Comparison of ENCODE assay signal across 8 cellular contexts in genomic region chr1:25572708-25573590, GRCh38. TPM values are rescaled to one million over a fixed set of nuclear protein-coding genes. Genes with fewer than 3 reads are reported as not detected.
A peak's percentile ranks its signal among the peaks of the same experiment; 100 is the strongest.
DNase-seq lines count a peak whose midpoint lies in the region; ATAC-seq, FAIRE-seq and TF ChIP-seq lines count a peak whose summit lies in the region.

No MANE protein-coding gene starts in this region.

- CTCF ChIA-PET in OCI-LY7 (lab: Charles Lee; ENCODE audit: unreplicated experiment), result interaction anchor here (0.5 to 1.8 kb wide), 6 partner anchors 9 to 124 kb away, joined by 3 to 4 read pairs (median 4); no protein-coding TSS in a partner anchor
- CTCF ChIA-PET in activated naive CD4-positive, alpha-beta T cell treated with anti-CD3 and anti-CD28 coated beads for 36 hours (lab: Charles Lee), result interaction anchor here (0.7 to 3.7 kb wide), 20 partner anchors 8 to 232 kb away, joined by 3 to 29 read pairs (median 5); partner anchors contain the start of gene LDLRAP1

- BruUV-seq in OCI-LY7 (replicated peaks; lab: Mats Ljungman, UMichigan), result no TSS peak

- in situ Hi-C loops in ACHN (cut with HindIII; ENCODE audit: low pct_ligation_motif_present, low pct_unique_long_range_greater_than_20kb, low sequenced_read_pairs), result no loop called here

- H3K36me3 ChIP-seq in OCI-LY7 (ENCODE audit: insufficient read depth, low read length) (no peaks in the 10 kb centered on the region), heart left ventricle (no peaks in the 10 kb centered on the region), small intestine (ENCODE audit: control insufficient read depth in 2 of 2, insufficient read depth in 2 of 2, low read length in 2 of 2) (no peaks in the 10 kb centered on the region)

- H3K79me2 ChIP-seq in OCI-LY7 (ENCODE audit: insufficient read depth, low read depth, low read length), result no peaks in the 10 kb centered on the region

- TF ChIP-seq CTCF in GM12873 (IDR thresholded peaks at IDR 0.05; ENCODE audit: insufficient read depth, low read depth, low read length, missing control alignments), result peak; percentile 87
- TF ChIP-seq CTCF in OCI-LY7 (conservative IDR thresholded peaks at IDR 0.05; ENCODE audit: low read length), result peak; percentile 76
- peak; percentile 41 to 81 (median 62) for TF ChIP-seq CTCF in heart left ventricle (IDR thresholded peaks at IDR 0.05)

- no peak overlapping the region for H3K27ac Mint-ChIP-seq in activated naive CD4-positive, alpha-beta T cell treated with anti-CD3 and anti-CD28 coated beads for 36 hours

- H3K4me2 ChIP-seq in OCI-LY7 (ENCODE audit: low read length), result no peak overlapping the region; the same call in 1 of the 2 replicates

- H3K9me2 ChIP-seq in OCI-LY7 (ENCODE audit: insufficient read depth, low read length), result no peaks in the 10 kb centered on the region

- 38 to 41% (median 39%) methylated on average over 14 to 18 of the region's 18 CpGs for WGBS in heart left ventricle, 4 donors
- WGBS in small intestine, 3 donors, result 24 to 36% (median 33%) methylated on average over 18 of the region's 18 CpGs

- peaks cover 42% of the 10 kb centered on the region for H3K4me1 Mint-ChIP-seq in activated naive CD4-positive, alpha-beta T cell treated with anti-CD3 and anti-CD28 coated beads for 36 hours (ENCODE audit: low read depth)

- intact Hi-C loops in OCI-LY7 (cut with micrococcal nuclease; ENCODE audit: unreplicated experiment) (no loop called here), heart left ventricle (cut with DNase I) (no loop called here)
- intact Hi-C loops in activated naive CD4-positive, alpha-beta T cell treated with anti-CD3 and anti-CD28 coated beads for 36 hours (cut with micrococcal nuclease), result no loop called here

- H3K9me3 Mint-ChIP-seq in activated naive CD4-positive, alpha-beta T cell treated with anti-CD3 and anti-CD28 coated beads for 36 hours, result no peaks in the 10 kb centered on the region

- H3K36me3 Mint-ChIP-seq in activated naive CD4-positive, alpha-beta T cell treated with anti-CD3 and anti-CD28 coated beads for 36 hours (ENCODE audit: low read depth), result no peaks in the 10 kb centered on the region

- no peaks in the 10 kb centered on the region for H4K20me1 ChIP-seq in OCI-LY7 (ENCODE audit: insufficient read depth, low read length)

- H2AFZ ChIP-seq in OCI-LY7 (ENCODE audit: low read length), result no peak overlapping the region

- no peak for TF ChIP-seq POLR2A in heart left ventricle (IDR thresholded peaks at IDR 0.05)

- H3K27ac ChIP-seq in OCI-LY7 (ENCODE audit: low read depth, low read length, poor library complexity, severe bottlenecking) (no peak overlapping the region), heart left ventricle (no peak overlapping the region), small intestine (ENCODE audit: low read depth in 1 of 2, low read length in 1 of 2) (no peak overlapping the region)

- FAIRE-seq in small intestine (lab: Jason Lieb, UNC), result no peak

- peak in 3 of 4 donors; percentile 25 to 51 (median 29) for ATAC-seq in heart left ventricle
- no peak for ATAC-seq in GM21717 (IDR thresholded peaks at IDR 0.05; ENCODE audit: unreplicated experiment)

- H3K4me3 ChIP-seq in OCI-LY7 (ENCODE audit: low read depth, low read length, poor library complexity, severe bottlenecking) (no peak overlapping the region), heart left ventricle (no peak overlapping the region), small intestine (ENCODE audit: low read depth in 1 of 2, low read length in 2 of 2) (no peak overlapping the region)

- POLR2A ChIA-PET in OCI-LY7 (lab: Charles Lee), result no interaction called here

- H3K4me3 Mint-ChIP-seq in activated naive CD4-positive, alpha-beta T cell treated with anti-CD3 and anti-CD28 coated beads for 36 hours, result no peak overlapping the region

- H3K9me3 ChIP-seq in OCI-LY7 (ENCODE audit: low read length), result no peaks in the 10 kb centered on the region
- no peaks in the 10 kb centered on the region for H3K9me3 ChIP-seq in heart left ventricle
- no peaks in the 10 kb centered on the region for H3K9me3 ChIP-seq in small intestine (ENCODE audit: control insufficient read depth, low read depth)

- no peaks in the 10 kb centered on the region for H3K27me3 Mint-ChIP-seq in activated naive CD4-positive, alpha-beta T cell treated with anti-CD3 and anti-CD28 coated beads for 36 hours (ENCODE audit: low read depth)

- H3K4me1 ChIP-seq in OCI-LY7 (ENCODE audit: insufficient read depth, low read length, poor library complexity, severe bottlenecking) (peaks cover 17% of the 10 kb centered on the region), heart left ventricle (peaks cover 0 to 34% (median 16%) of the 10 kb centered on the region in 12 donors), small intestine (ENCODE audit: control insufficient read depth in 2 of 2, insufficient read depth in 1 of 2, low read depth in 1 of 2, low read length in 1 of 2) (peaks cover 0 to 3% of the 10 kb centered on the region in 2 donors)

- H3K27me3 ChIP-seq in heart left ventricle (no peaks in the 10 kb centered on the region), small intestine (ENCODE audit: control insufficient read depth in 2 of 2, insufficient read depth in 2 of 2, low read length in 2 of 2) (no peaks in the 10 kb centered on the region)

- DNase-seq in ACHN, result peak; percentile 42
- DNase-seq in OCI-LY7 (ENCODE audit: low spot score), result peak; percentile 72
- DNase-seq in activated naive CD4-positive, alpha-beta T cell treated with anti-CD3 and anti-CD28 coated beads for 36 hours, result peak; percentile 65
- peak in 1 of 5 donors; percentile 11 for DNase-seq in heart left ventricle
- DNase-seq in small intestine, result peak; percentile 60
- no peak for DNase-seq in GDM1 (lab: John Stamatoyannopoulos, UW)

RNA-seq across cellular contexts. Expression of gene LDLRAP1, which starts 29.5 kb away (rescaled TPM):
- 12.6 and 14.9 TPM in 2 replicates for total RNA-seq in OCI-LY7 (2014; rRNA removed; shearing (Covaris generic))
- total RNA-seq in OCI-LY7 (2022) (30.3 and 36.2 TPM in 2 replicates), heart left ventricle (10 to 100 TPM in 8 of 9 donors, 1 to 10 TPM in 1; 9.9 to 17.4 (median 13.3) TPM)
- 10 to 100 TPM; 19.1 to 19.7 TPM for total RNA-seq in activated naive CD4-positive, alpha-beta T cell treated with anti-CD3 and anti-CD28 coated beads for 36 hours
- polyA plus RNA-seq in heart left ventricle (10 to 100 TPM in 1 of 2 donors, 1 to 10 TPM in 1; 9.0 to 15.4 TPM), small intestine (10 to 100 TPM in 2 of 3 donors, 1 to 10 TPM in 1; 9.5 to 18.2 (median 13.0) TPM)

RNA-seq across cellular contexts. Expression of gene MAN1C1, which starts 43.6 kb away (rescaled TPM):
- total RNA-seq in OCI-LY7 (2014; rRNA removed; shearing (Covaris generic)), result 2.4 and 3.0 TPM in 2 replicates
- 4.6 and 4.9 TPM in 2 replicates for total RNA-seq in OCI-LY7 (2022)
- 1 to 10 TPM; 4.9 to 6.3 TPM for total RNA-seq in activated naive CD4-positive, alpha-beta T cell treated with anti-CD3 and anti-CD28 coated beads for 36 hours
- total RNA-seq in heart left ventricle, result 10 to 100 TPM; 10.5 to 25.7 (median 14.8) TPM
- 10 to 100 TPM in 1 of 2 donors, 1 to 10 TPM in 1; 7.7 to 10.9 TPM for polyA plus RNA-seq in heart left ventricle
- 1 to 10 TPM in 2 of 3 donors, under 1 TPM in 1; 0.67 to 5.4 (median 1.4) TPM for polyA plus RNA-seq in small intestine
